In genomic region chr7:135662373-135663114, GRCh38 we compare ENCODE assay signal across 8 cellular contexts. TPM values are rescaled to one million over a fixed set of nuclear protein-coding genes. Genes with fewer than 3 reads are reported as not detected.
A peak's percentile ranks its signal among the peaks of the same experiment; 100 is the strongest.
DNase-seq lines count a peak whose midpoint lies in the region; ATAC-seq and TF ChIP-seq lines count a peak whose summit lies in the region.

Gene STMP1 (plus strand): TSS chr7:135662514.

- no peaks in the 10 kb centered on the region for H3K9me3 ChIP-seq in Loucy (ENCODE audit: insufficient read depth, low read depth, low read length)
- H3K9me3 ChIP-seq in RWPE2 (ENCODE audit: severe bottlenecking) = no peaks in the 10 kb centered on the region

- peak within 1 kb of the TSS; percentile 85 for H3K27ac ChIP-seq in RWPE2 (ENCODE audit: poor library complexity, severe bottlenecking)

- H3K9me3 Mint-ChIP-seq in nephron = no peaks in the 10 kb centered on the region

- H3K4me1 ChIP-seq in Loucy (ENCODE audit: insufficient read depth, low read length, poor library complexity, severe bottlenecking) (peaks cover 28% of the 10 kb centered on the region), RWPE2 (ENCODE audit: insufficient read depth, poor library complexity, severe bottlenecking) (peaks cover 7% of the 10 kb centered on the region)

- peaks cover 24% of the 10 kb centered on the region for H4K20me1 ChIP-seq in Loucy (ENCODE audit: insufficient read depth, low read length, poor library complexity, severe bottlenecking)

- no peaks in the 10 kb centered on the region for H3K36me3 ChIP-seq in H7 (replicated peaks; ENCODE audit: control insufficient read depth, insufficient read depth, low read length)
- no peaks in the 10 kb centered on the region for H3K36me3 ChIP-seq in Loucy (ENCODE audit: insufficient read depth, low read length)
- peaks cover 9% of the 10 kb centered on the region; the same call in 1 of the 2 replicates for H3K36me3 ChIP-seq in RWPE2 (ENCODE audit: low read depth)

- TF ChIP-seq CTCF in Loucy (conservative IDR thresholded peaks at IDR 0.05; ENCODE audit: low read length) (0 out of 2 replicates have a peak, but pooled peaks have one; percentile 54), RWPE2 (IDR thresholded peaks at IDR 0.05; ENCODE audit: poor library complexity, severe bottlenecking) (peak; percentile 26), fibroblast of pulmonary artery (IDR thresholded peaks at IDR 0.05; ENCODE audit: low read length, missing control alignments) (peak; percentile 49), nephron (IDR thresholded peaks at IDR 0.05; ENCODE audit: unreplicated experiment in 3 of 3) (peak in 2 of 3 experiments; percentile 71 to 75)

- H3K4me1 Mint-ChIP-seq in nephron = peaks cover 24% of the 10 kb centered on the region

- H3K4me3 ChIP-seq in H7 (ENCODE audit: insufficient read depth, low read depth, low read length) (peak within 1 kb of the TSS; percentile 92), Loucy (ENCODE audit: low read length, poor library complexity, severe bottlenecking) (peak within 1 kb of the TSS; percentile 97), RWPE2 (ENCODE audit: severe bottlenecking) (peak within 1 kb of the TSS; percentile 96), fibroblast of pulmonary artery (replicated peaks; ENCODE audit: low read depth, low read length) (peak within 1 kb of the TSS; percentile 98)

- ATAC-seq in RWPE2 (ENCODE audit: low read depth) = peak; percentile 88
- peak; percentile 90 for ATAC-seq in stimulated activated naive CD8-positive, alpha-beta T cell treated with anti-CD3 and anti-CD28 coated beads, Interleukin-15, Interleukin-2, amounts not matched to agents 100 U/mL and 50 U/mL, for 24 hours

- peaks cover 49% of the 10 kb centered on the region for H3K79me2 ChIP-seq in Loucy (ENCODE audit: insufficient read depth, low read length)

- peak within 1 kb of the TSS; percentile 95 to 98 (median 96) for H3K4me3 Mint-ChIP-seq in nephron

- H3K9me2 ChIP-seq in Loucy (replicated peaks; ENCODE audit: low read depth, low read length) = no peaks in the 10 kb centered on the region

- DNase-seq in G401 (ENCODE audit: low spot score) = peak; percentile 90
- DNase-seq in H7 = peak; percentile 98
- DNase-seq in RWPE2 (ENCODE audit: low spot score) = peak; percentile 95
- peak; percentile 93 for DNase-seq in activated effector memory CD4-positive, alpha-beta T cell treated with Interleukin-2 at 50 U/mL for 16 hours
- DNase-seq in fibroblast of pulmonary artery (ENCODE audit: low read depth) = peak; percentile 97
- DNase-seq in stimulated activated naive CD8-positive, alpha-beta T cell treated with anti-CD3 and anti-CD28 coated beads, Interleukin-15, Interleukin-2, amounts not matched to agents 100 U/mL and 50 U/mL, for 24 hours = peak; percentile 98

- in situ Hi-C loops in G401 (cut with HindIII; ENCODE audit: low sequenced_read_pairs) = no loop called here

- H3K4me2 ChIP-seq in Loucy (ENCODE audit: low read depth, low read length, poor library complexity, severe bottlenecking) = peak within 1 kb of the TSS; percentile 67

- H3K36me3 Mint-ChIP-seq in nephron (ENCODE audit: low read depth) = peaks cover 10% of the 10 kb centered on the region

- H3K9ac ChIP-seq in Loucy (ENCODE audit: low read depth, low read length, poor library complexity, severe bottlenecking) = peak within 1 kb of the TSS; percentile 95

- H3K27me3 Mint-ChIP-seq in nephron (ENCODE audit: low read depth) = no peaks in the 10 kb centered on the region

- peak within 1 kb of the TSS; percentile 94 to 99 (median 98) for H3K27ac Mint-ChIP-seq in nephron

- H3K27me3 ChIP-seq in H7 (ENCODE audit: control insufficient read depth, insufficient read depth, low read length) (no peaks in the 10 kb centered on the region), Loucy (ENCODE audit: insufficient read depth, low read length, poor library complexity, severe bottlenecking) (no peaks in the 10 kb centered on the region), RWPE2 (ENCODE audit: insufficient read depth, poor library complexity, severe bottlenecking) (no peaks in the 10 kb centered on the region)

- peak within 1 kb of the TSS; percentile 80 for H2AFZ ChIP-seq in Loucy (ENCODE audit: low read length)

- H3F3A ChIP-seq in Loucy (ENCODE audit: low read depth) = no peaks in the 10 kb centered on the region

RNA-seq across cellular contexts. Expression of gene STMP1, which starts in this region (rescaled TPM):
- 20.1 and 34.1 TPM in 2 replicates for total RNA-seq in G401 (2014; rRNA removed; shearing (Covaris generic))
- total RNA-seq in H7 (2014; rRNA removed; shearing (Covaris generic)) = 11.8 and 14.4 TPM in 2 replicates

Comparison
In these comparisons a context has a peak if more than half of its experiments do, and no peak if none do; other contexts are left out.
1. Peak in every context shown above with its lines: DNase-seq, ATAC-seq, H3K4me3 ChIP-seq and H3K27ac ChIP-seq.